Comparison of ENCODE assay signal across 9 cellular contexts in the genomic region with DNA sequence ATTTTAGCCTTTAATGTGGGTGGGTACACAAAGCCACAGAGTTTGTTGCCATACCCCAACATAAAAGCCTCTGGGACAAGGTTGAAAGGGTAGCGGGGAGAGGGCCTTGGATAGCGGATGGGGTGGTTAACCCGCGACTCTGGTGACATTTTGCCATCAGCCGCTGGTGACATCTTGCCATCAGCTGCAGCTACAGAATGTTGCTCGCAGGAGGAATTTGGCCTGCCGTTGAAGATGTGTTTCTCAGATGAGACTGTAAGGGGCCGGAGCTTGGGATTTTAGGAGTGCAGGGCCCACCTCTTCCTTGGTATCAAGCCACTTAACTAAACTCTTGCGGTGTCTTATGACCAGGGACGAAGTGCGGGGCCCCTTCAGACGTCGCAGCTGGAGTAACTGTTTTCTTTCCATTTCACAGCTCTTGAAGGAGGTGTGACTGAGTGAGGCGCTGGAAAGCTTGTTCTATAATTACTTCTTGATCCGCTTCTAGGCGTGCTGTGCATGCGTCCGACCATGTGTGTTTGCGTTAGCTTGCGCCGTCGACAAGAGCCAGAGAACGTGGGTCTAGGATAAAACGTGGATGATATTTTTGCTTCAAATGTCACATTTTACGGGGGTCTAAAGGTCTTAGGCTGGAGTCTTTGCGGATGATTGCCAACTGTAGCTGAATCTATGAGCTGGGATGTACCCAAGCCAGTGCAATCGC. TPM values are rescaled to one million over a fixed set of nuclear protein-coding genes. Genes with fewer than 3 reads are reported as not detected.
DNase-seq lines count a peak whose midpoint lies in the region; ATAC-seq and TF ChIP-seq lines count a peak whose summit lies in the region.
"Had no signal": no experiment of that assay in that cellular context is flagged by ENCODE, and none has a peak within 500 bp of the region (broad histone marks: within the 10 kb centered on the region; RNA-seq: fewer than 3 reads in every experiment).

No MANE protein-coding gene starts in this region.

- H3K9me3 ChIP-seq in body of pancreas (peaks cover 0 to 6% (median 0%) of the 10 kb centered on the region in 3 donors), lower lobe of right lung (no peaks in the 10 kb centered on the region), upper lobe of left lung (peaks cover 0 to 9% (median 3%) of the 10 kb centered on the region in 4 donors)
- H3K9me3 ChIP-seq: neutrophil had no signal

- peaks cover 5% of the 10 kb centered on the region in 2 donors for H3K36me3 Mint-ChIP-seq in activated T-cell treated with anti-CD3 and anti-CD28 coated beads, Interleukin-2, amount 50 U/mL, for 72 hours (ENCODE audit: insufficient read depth in 2 of 2)

- peak overlapping the region in 2 of 4 donors; percentile 45 to 55 for H3K27ac ChIP-seq in body of pancreas
- H3K27ac ChIP-seq in lower lobe of right lung: no peak overlapping the region
- peak overlapping the region in 2 of 4 donors; percentile 28 to 74 for H3K27ac ChIP-seq in upper lobe of left lung
- H3K27ac ChIP-seq: neutrophil had no signal

- peaks cover 0 to 3% of the 10 kb centered on the region in 2 donors for H3K9me3 Mint-ChIP-seq in activated T-cell treated with anti-CD3 and anti-CD28 coated beads, Interleukin-2, amount 50 U/mL, for 72 hours

- WGBS in body of pancreas, 2 donors: 37 to 52% methylated on average over 27 of the region's 27 CpGs
- WGBS in upper lobe of left lung, 2 donors: 34 to 39% methylated on average over 26 to 27 of the region's 27 CpGs

- TF ChIP-seq CTCF in body of pancreas (IDR thresholded peaks at IDR 0.05): no peak
- TF ChIP-seq CTCF in lower lobe of right lung (IDR thresholded peaks at IDR 0.05): no peak
- TF ChIP-seq CTCF in upper lobe of left lung (IDR thresholded peaks at IDR 0.05): no peak

- no peak overlapping the region for H3K27ac Mint-ChIP-seq in activated T-cell treated with anti-CD3 and anti-CD28 coated beads, Interleukin-2, amount 50 U/mL, for 72 hours

- H3K4me3 ChIP-seq in body of pancreas: peak overlapping the region; percentile 40 to 61
- H3K4me3 ChIP-seq in lower lobe of right lung: peak overlapping the region; percentile 69
- H3K4me3 ChIP-seq in upper lobe of left lung: peak overlapping the region; percentile 62 to 72 (median 66)

- H3K4me3 Mint-ChIP-seq in activated T-cell treated with anti-CD3 and anti-CD28 coated beads, Interleukin-2, amount 50 U/mL, for 72 hours: peak overlapping the region; percentile 86 to 89

- H3K4me1 ChIP-seq in body of pancreas (peaks cover 20% of the 10 kb centered on the region), lower lobe of right lung (peaks cover 24% of the 10 kb centered on the region), upper lobe of left lung (peaks cover 9 to 35% (median 26%) of the 10 kb centered on the region in 4 donors)

- H3K27me3 Mint-ChIP-seq in activated T-cell treated with anti-CD3 and anti-CD28 coated beads, Interleukin-2, amount 50 U/mL, for 72 hours (ENCODE audit: low read depth): peaks cover 51% of the 10 kb centered on the region

- H3K4me1 Mint-ChIP-seq in activated T-cell treated with anti-CD3 and anti-CD28 coated beads, Interleukin-2, amount 50 U/mL, for 72 hours (ENCODE audit: low read depth): peaks cover 24% of the 10 kb centered on the region

- no peak for DNase-seq in activated T-cell treated with anti-CD3 and anti-CD28 coated beads, Interleukin-2, amount 50 U/mL, for 72 hours
- DNase-seq in activated T-cell treated with anti-CD3 and anti-CD28 coated beads, Interleukin-2, amount 50 U/mL, for 1 hour: no peak
- DNase-seq in body of pancreas: no peak
- no peak for DNase-seq in lower lobe of right lung
- no peak for DNase-seq in upper lobe of left lung
- no peak for DNase-seq in central memory CD4-positive, alpha-beta T cell

- ATAC-seq in activated T-cell treated with anti-CD3 and anti-CD28 coated beads, Interleukin-2, amount 50 U/mL, for 72 hours (replicated peaks in 1 of 2): no peak
- ATAC-seq in body of pancreas (no peak), lower lobe of right lung (no peak), upper lobe of left lung (ENCODE audit: low FRiP score in 2 of 2) (no peak), HG03159 (IDR thresholded peaks at IDR 0.05; ENCODE audit: unreplicated experiment) (no peak), GM19452 (IDR thresholded peaks at IDR 0.05; ENCODE audit: unreplicated experiment) (no peak)

- H3K27me3 ChIP-seq in body of pancreas: no peaks in the 10 kb centered on the region
- H3K27me3 ChIP-seq in lower lobe of right lung (ENCODE audit: low read depth): peaks cover 10% of the 10 kb centered on the region
- H3K27me3 ChIP-seq in upper lobe of left lung: peaks cover 0 to 9% (median 3%) of the 10 kb centered on the region in 4 donors

- no peak for TF ChIP-seq EP300 in upper lobe of left lung (IDR thresholded peaks at IDR 0.05)

- intact Hi-C loops in body of pancreas (cut with DNase I): no loop called here
- intact Hi-C loops in lower lobe of right lung (cut with DNase I): no loop called here

- TF ChIP-seq POLR2A in body of pancreas (IDR thresholded peaks at IDR 0.05): no peak
- TF ChIP-seq POLR2A in upper lobe of left lung (IDR thresholded peaks at IDR 0.05): no peak

- H3K36me3 ChIP-seq in body of pancreas (replicated peaks in 1 of 2; ENCODE audit: insufficient read depth in 1 of 2, low read depth in 2 of 2) (no peaks in the 10 kb centered on the region), lower lobe of right lung (no peaks in the 10 kb centered on the region), upper lobe of left lung (no peaks in the 10 kb centered on the region)
- H3K36me3 ChIP-seq: neutrophil had no signal

RNA-seq across cellular contexts. Expression of a gene that starts 0.8 kb away (rescaled TPM):
- total RNA-seq in activated T-cell treated with anti-CD3 and anti-CD28 coated beads, Interleukin-2, amount 50 U/mL, for 72 hours: 1 to 10 TPM in 1 of 2 donors, under 1 TPM in 1; 0.48 to 1.4 TPM
- total RNA-seq in body of pancreas (1 to 10 TPM; 1.3 to 1.8 TPM), lower lobe of right lung (0.41 TPM), upper lobe of left lung (1 to 10 TPM in 2 of 6 donors, under 1 TPM in 1, not detected in 3; 0.30 to 2.1 (median 1.6) TPM)
